In the genomic region with DNA sequence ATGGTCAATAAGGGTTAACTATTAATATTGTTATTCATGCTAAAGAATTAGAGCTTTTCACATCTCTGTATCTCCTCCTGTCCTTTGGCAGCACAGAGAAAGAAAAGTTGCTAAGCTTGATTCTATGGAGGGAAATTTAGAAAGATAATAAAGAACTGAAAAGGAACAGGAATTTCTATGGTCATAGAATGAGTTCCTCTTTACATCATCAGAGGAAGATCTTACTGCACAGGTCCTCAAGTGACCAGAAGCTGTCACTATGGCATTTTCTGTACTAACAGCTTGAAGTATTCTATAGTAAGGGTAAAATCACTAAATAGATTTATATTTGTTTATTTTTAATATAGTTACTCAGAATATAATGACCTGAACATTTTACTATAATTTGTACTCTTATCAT, we compare ENCODE assay signal across 25 cellular contexts. TPM values are rescaled to one million over a fixed set of nuclear protein-coding genes. Genes with fewer than 3 reads are reported as not detected.
DNase-seq lines count a peak whose midpoint lies in the region; ATAC-seq, FAIRE-seq and TF ChIP-seq lines count a peak whose summit lies in the region.
"Had no signal": no experiment of that assay in that cellular context is flagged by ENCODE, and none has a peak within 500 bp of the region (broad histone marks: within the 10 kb centered on the region; RNA-seq: fewer than 3 reads in every experiment).

No MANE protein-coding gene starts in this region.

- no peak overlapping the region for H3K4me3 ChIP-seq in upper lobe of right lung
- H3K4me3 ChIP-seq: A549, GM12878, GM23248 had no signal

- peak; percentile 40 for ATAC-seq in upper lobe of right lung
- ATAC-seq: A549, GM12878 had no signal

- CTCF ChIA-PET in activated naive CD4-positive, alpha-beta T cell treated with anti-CD3 and anti-CD28 coated beads for 36 hours (lab: Charles Lee): interaction anchor here (1.9 kb wide), 1 partner anchor 65 kb away, joined by 14 read pairs; no protein-coding TSS in a partner anchor

- H3K27ac ChIP-seq in upper lobe of right lung: no peak overlapping the region
- H3K27ac ChIP-seq: A549, C4-2B, GM23248 had no signal

- no peaks in the 10 kb centered on the region for H3K36me3 ChIP-seq in upper lobe of right lung

- intact Hi-C loops in activated naive CD4-positive, alpha-beta T cell treated with anti-CD3 and anti-CD28 coated beads for 36 hours (cut with micrococcal nuclease): no loop called here
- intact Hi-C loops in upper lobe of right lung (cut with DNase I): no loop called here

- no peaks in the 10 kb centered on the region for H3K36me3 Mint-ChIP-seq in activated naive CD4-positive, alpha-beta T cell treated with anti-CD3 and anti-CD28 coated beads, Interleukin-2, amount 50 U/mL, for 24 hours
- no peaks in the 10 kb centered on the region for H3K36me3 Mint-ChIP-seq in activated naive CD4-positive, alpha-beta T cell treated with anti-CD3 and anti-CD28 coated beads for 36 hours (ENCODE audit: low read depth)
- H3K36me3 Mint-ChIP-seq: CD8-positive, alpha-beta memory T cell had no signal

- DNase-seq in NOMO-1 treated with DMSO at 0.1 percent for 48 hours (lab: John Stamatoyannopoulos, UW; ENCODE audit: unreplicated experiment) (peak; percentile 19), NOMO-1 treated with dmso at 0.1 percent for 144 hours (lab: John Stamatoyannopoulos, UW; ENCODE audit: unreplicated experiment) (no peak), MV-4-11 (lab: John Stamatoyannopoulos, UW) (peak; percentile 6), upper lobe of right lung (no peak), C1 segment of cervical spinal cord (lab: John Stamatoyannopoulos, UW) (no peak), urothelium cell line (ENCODE audit: low spot score) (no peak)
- DNase-seq in activated naive CD4-positive, alpha-beta T cell treated with anti-CD3 and anti-CD28 coated beads for 36 hours: no peak
- DNase-seq: 8988T; ACHN; CD4-positive, alpha-beta T cell; CD8-positive, alpha-beta memory T cell; DMS 273 treated with DMSO at 0.1 percent for 48 hours; DMS79; EL; GDM1; GM23248; H7; HCEC 1CT had no signal

- peak overlapping the region; percentile 38 for H3K27ac Mint-ChIP-seq in activated naive CD4-positive, alpha-beta T cell treated with anti-CD3 and anti-CD28 coated beads, Interleukin-2, amount 50 U/mL, for 24 hours
- H3K27ac Mint-ChIP-seq in activated naive CD4-positive, alpha-beta T cell treated with anti-CD3 and anti-CD28 coated beads for 36 hours: no peak overlapping the region
- H3K27ac Mint-ChIP-seq: CD4-positive, alpha-beta T cell; CD8-positive, alpha-beta memory T cell had no signal

- no peaks in the 10 kb centered on the region for H3K9me3 ChIP-seq in upper lobe of right lung
- H3K9me3 ChIP-seq: A549 had no signal

- H3K27me3 ChIP-seq in upper lobe of right lung: no peaks in the 10 kb centered on the region

- no peak overlapping the region for H3K4me3 Mint-ChIP-seq in activated naive CD4-positive, alpha-beta T cell treated with anti-CD3 and anti-CD28 coated beads, Interleukin-2, amount 50 U/mL, for 24 hours
- no peak overlapping the region for H3K4me3 Mint-ChIP-seq in activated naive CD4-positive, alpha-beta T cell treated with anti-CD3 and anti-CD28 coated beads for 36 hours
- H3K4me3 Mint-ChIP-seq: CD4-positive, alpha-beta T cell; CD8-positive, alpha-beta memory T cell had no signal

- FAIRE-seq in urothelium cell line (lab: Jason Lieb, UNC): no peak
- FAIRE-seq: D721Med, GM12878, GM19239, H1 had no signal

- peaks cover 6% of the 10 kb centered on the region for H3K4me1 Mint-ChIP-seq in activated naive CD4-positive, alpha-beta T cell treated with anti-CD3 and anti-CD28 coated beads, Interleukin-2, amount 50 U/mL, for 24 hours
- peaks cover under 1% of the 10 kb centered on the region for H3K4me1 Mint-ChIP-seq in activated naive CD4-positive, alpha-beta T cell treated with anti-CD3 and anti-CD28 coated beads for 36 hours (ENCODE audit: low read depth)

- peaks cover 6% of the 10 kb centered on the region for H3K4me1 ChIP-seq in upper lobe of right lung
- H3K4me1 ChIP-seq: A549 had no signal

- H3K9me3 Mint-ChIP-seq in activated naive CD4-positive, alpha-beta T cell treated with anti-CD3 and anti-CD28 coated beads, Interleukin-2, amount 50 U/mL, for 24 hours: peaks cover 6% of the 10 kb centered on the region
- H3K9me3 Mint-ChIP-seq in activated naive CD4-positive, alpha-beta T cell treated with anti-CD3 and anti-CD28 coated beads for 36 hours: no peaks in the 10 kb centered on the region
- H3K9me3 Mint-ChIP-seq: CD4-positive, alpha-beta T cell; CD8-positive, alpha-beta memory T cell had no signal

- no peak for TF ChIP-seq CTCF in upper lobe of right lung (IDR thresholded peaks at IDR 0.05)

- H3K27me3 Mint-ChIP-seq in activated naive CD4-positive, alpha-beta T cell treated with anti-CD3 and anti-CD28 coated beads, Interleukin-2, amount 50 U/mL, for 24 hours: peaks cover 7% of the 10 kb centered on the region
- peaks cover 15% of the 10 kb centered on the region for H3K27me3 Mint-ChIP-seq in activated naive CD4-positive, alpha-beta T cell treated with anti-CD3 and anti-CD28 coated beads for 36 hours (ENCODE audit: low read depth)

RNA-seq across cellular contexts. Expression of gene PRKD3, which starts 6.0 kb away (rescaled TPM):
- 10 to 100 TPM; 13.0 TPM for total RNA-seq in activated naive CD4-positive, alpha-beta T cell treated with anti-CD3 and anti-CD28 coated beads for 36 hours
- 43.6 TPM for total RNA-seq in upper lobe of right lung

RNA-seq across cellular contexts. Expression of gene QPCT, which starts 13.8 kb away (rescaled TPM):
- under 1 TPM in 1 of 2 experiments, not detected in 1; 0.42 TPM for total RNA-seq in activated naive CD4-positive, alpha-beta T cell treated with anti-CD3 and anti-CD28 coated beads for 36 hours
- total RNA-seq in upper lobe of right lung: 4.9 TPM

Comparison
In these comparisons a context has a peak if more than half of its experiments do, and no peak if none do; other contexts are left out.
1. DNase-seq: peak in NOMO-1 treated with DMSO at 0.1 percent for 48 hours (single experiment) and MV-4-11 (single experiment); none in NOMO-1 treated with dmso at 0.1 percent for 144 hours (single experiment), activated naive CD4-positive, alpha-beta T cell treated with anti-CD3 and anti-CD28 coated beads for 36 hours (single experiment), upper lobe of right lung (single experiment), C1 segment of cervical spinal cord (0 of 14) and urothelium cell line (single experiment).